ENCODE assay signal across 8 cellular contexts in genomic region chr3:156938724-156939123, GRCh38.
"Had no signal": no experiment of that assay in that cellular context is flagged by ENCODE, and none has a peak within 500 bp of the region (broad histone marks: within the 10 kb centered on the region; RNA-seq: fewer than 3 reads in every experiment).

No MANE protein-coding gene starts in this region.

- H3K4me2 ChIP-seq: KMS-11 had no signal

- FAIRE-seq: HTR-8/SVneo had no signal

- H3K4me3 ChIP-seq: GM23248 had no signal

- DNase-seq: GM23248, GOT3, H9, HCEC 1CT, Karpas-422, KBM-7 had no signal

- H2AFZ ChIP-seq: GM23248 had no signal

- H3K27ac ChIP-seq: GM23248, KMS-11 had no signal

- H3K9ac ChIP-seq: GM23248, KMS-11 had no signal
